1 cellular context compared by ENCODE assay signal in the genomic region with DNA sequence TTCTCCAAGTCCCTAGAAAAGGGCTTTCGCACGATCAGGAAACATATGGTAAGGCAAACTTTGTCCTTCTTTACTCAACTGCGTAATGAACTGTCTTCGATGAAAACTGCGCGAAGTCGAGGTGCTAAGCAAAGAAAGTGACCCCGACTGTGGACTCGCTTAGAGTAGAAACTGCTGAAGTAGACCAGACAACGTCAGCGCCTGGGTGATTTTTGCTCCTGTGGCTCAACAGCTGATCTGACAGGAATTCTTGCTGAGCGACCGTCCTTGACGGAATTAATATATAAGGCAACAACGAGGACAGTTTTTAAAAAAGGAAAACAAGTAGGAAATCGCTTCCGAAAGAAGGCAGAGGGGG.
A peak's percentile ranks its signal among the peaks of the same experiment; 100 is the strongest.
TF ChIP-seq lines count a peak whose summit lies in the region.

No MANE protein-coding gene starts in this region.

TF ChIP-seq in K562, 482 proteins besides CTCF, POLR2A, EP300 and RAD21:
- no peak for TF ChIP-seq YY1 (IDR thresholded peaks at IDR 0.05; ENCODE audit: borderline replicate concordance in 1 of 3, control insufficient read depth in 1 of 3, extremely low read depth in 1 of 3, insufficient read depth in 3 of 3, insufficient read length in 1 of 3, insufficient replicate concordance in 2 of 3, low read depth in 1 of 3, low read length in 2 of 3)
- TF ChIP-seq TSC22D4 (tag; IDR thresholded peaks at IDR 0.05) = no peak
- TF ChIP-seq ZNF668 (CRISPR knock-in tag; IDR thresholded peaks at IDR 0.05) = 0 out of 2 replicates have a peak, but pooled peaks have one; percentile 37
- TF ChIP-seq SRSF1 (IDR thresholded peaks at IDR 0.05; ENCODE audit: low read depth, low read length) = no peak
- no peak for TF ChIP-seq GATAD2B (IDR thresholded peaks at IDR 0.05; ENCODE audit: borderline replicate concordance)
- 0 out of 2 replicates have a peak, but pooled peaks have one; percentile 5 for TF ChIP-seq NFATC3 (IDR thresholded peaks at IDR 0.05)
- TF ChIP-seq, protein P1, sequence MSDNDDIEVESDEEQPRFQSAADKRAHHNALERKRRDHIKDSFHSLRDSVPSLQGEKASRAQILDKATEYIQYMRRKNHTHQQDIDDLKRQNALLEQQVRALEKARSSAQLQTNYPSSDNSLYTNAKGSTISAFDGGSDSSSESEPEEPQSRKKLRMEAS (CRISPR knock-in tag; IDR thresholded peaks at IDR 0.05) = no peak
- 0 out of 2 replicates have a peak, but pooled peaks have one; percentile 8 for TF ChIP-seq RUNX1 (IDR thresholded peaks at IDR 0.05; ENCODE audit: low read depth)
- no peak for TF ChIP-seq NRF1 (conservative IDR thresholded peaks at IDR 0.05 in 1 of 2, IDR thresholded peaks at IDR 0.05 in 1 of 2)
- TF ChIP-seq, protein P2, sequence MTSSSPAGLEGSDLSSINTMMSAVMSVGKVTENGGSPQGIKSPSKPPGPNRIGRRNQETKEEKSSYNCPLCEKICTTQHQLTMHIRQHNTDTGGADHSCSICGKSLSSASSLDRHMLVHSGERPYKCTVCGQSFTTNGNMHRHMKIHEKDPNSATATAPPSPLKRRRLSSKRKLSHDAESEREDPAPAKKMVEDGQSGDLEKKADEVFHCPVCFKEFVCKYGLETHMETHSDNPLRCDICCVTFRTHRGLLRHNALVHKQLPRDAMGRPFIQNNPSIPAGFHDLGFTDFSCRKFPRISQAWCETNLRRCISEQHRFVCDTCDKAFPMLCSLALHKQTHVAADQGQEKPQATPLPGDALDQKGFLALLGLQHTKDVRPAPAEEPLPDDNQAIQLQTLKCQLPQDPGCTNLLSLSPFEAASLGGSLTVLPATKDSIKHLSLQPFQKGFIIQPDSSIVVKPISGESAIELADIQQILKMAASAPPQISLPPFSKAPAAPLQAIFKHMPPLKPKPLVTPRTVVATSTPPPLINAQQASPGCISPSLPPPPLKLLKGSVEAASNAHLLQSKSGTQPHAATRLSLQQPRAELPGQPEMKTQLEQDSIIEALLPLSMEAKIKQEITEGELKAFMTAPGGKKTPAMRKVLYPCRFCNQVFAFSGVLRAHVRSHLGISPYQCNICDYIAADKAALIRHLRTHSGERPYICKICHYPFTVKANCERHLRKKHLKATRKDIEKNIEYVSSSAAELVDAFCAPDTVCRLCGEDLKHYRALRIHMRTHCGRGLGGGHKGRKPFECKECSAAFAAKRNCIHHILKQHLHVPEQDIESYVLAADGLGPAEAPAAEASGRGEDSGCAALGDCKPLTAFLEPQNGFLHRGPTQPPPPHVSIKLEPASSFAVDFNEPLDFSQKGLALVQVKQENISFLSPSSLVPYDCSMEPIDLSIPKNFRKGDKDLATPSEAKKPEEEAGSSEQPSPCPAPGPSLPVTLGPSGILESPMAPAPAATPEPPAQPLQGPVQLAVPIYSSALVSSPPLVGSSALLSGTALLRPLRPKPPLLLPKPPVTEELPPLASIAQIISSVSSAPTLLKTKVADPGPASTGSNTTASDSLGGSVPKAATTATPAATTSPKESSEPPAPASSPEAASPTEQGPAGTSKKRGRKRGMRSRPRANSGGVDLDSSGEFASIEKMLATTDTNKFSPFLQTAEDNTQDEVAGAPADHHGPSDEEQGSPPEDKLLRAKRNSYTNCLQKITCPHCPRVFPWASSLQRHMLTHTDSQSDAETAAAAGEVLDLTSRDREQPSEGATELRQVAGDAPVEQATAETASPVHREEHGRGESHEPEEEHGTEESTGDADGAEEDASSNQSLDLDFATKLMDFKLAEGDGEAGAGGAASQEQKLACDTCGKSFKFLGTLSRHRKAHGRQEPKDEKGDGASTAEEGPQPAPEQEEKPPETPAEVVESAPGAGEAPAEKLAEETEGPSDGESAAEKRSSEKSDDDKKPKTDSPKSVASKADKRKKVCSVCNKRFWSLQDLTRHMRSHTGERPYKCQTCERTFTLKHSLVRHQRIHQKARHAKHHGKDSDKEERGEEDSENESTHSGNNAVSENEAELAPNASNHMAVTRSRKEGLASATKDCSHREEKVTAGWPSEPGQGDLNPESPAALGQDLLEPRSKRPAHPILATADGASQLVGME (CRISPR knock-in tag; IDR thresholded peaks at IDR 0.05) = no peak
- no peak for TF ChIP-seq ZNF197 (CRISPR knock-in tag; IDR thresholded peaks at IDR 0.05; ENCODE audit: low read depth)
- TF ChIP-seq, protein P3, sequence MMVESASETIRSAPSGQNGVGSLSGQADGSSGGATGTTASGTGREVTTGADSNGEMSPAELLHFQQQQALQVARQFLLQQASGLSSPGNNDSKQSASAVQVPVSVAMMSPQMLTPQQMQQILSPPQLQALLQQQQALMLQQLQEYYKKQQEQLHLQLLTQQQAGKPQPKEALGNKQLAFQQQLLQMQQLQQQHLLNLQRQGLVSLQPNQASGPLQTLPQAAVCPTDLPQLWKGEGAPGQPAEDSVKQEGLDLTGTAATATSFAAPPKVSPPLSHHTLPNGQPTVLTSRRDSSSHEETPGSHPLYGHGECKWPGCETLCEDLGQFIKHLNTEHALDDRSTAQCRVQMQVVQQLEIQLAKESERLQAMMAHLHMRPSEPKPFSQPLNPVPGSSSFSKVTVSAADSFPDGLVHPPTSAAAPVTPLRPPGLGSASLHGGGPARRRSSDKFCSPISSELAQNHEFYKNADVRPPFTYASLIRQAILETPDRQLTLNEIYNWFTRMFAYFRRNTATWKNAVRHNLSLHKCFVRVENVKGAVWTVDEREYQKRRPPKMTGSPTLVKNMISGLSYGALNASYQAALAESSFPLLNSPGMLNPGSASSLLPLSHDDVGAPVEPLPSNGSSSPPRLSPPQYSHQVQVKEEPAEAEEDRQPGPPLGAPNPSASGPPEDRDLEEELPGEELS (CRISPR knock-in tag; IDR thresholded peaks at IDR 0.05; ENCODE audit: borderline replicate concordance) = no peak
- TF ChIP-seq CHD1 (IDR thresholded peaks at IDR 0.05; ENCODE audit: low read length) = no peak
- no peak for TF ChIP-seq TCF7 (IDR thresholded peaks at IDR 0.05; ENCODE audit: borderline replicate concordance)
- TF ChIP-seq ZNF41 (CRISPR knock-in tag; conservative IDR thresholded peaks at IDR 0.05) = no peak
- no peak for TF ChIP-seq ZNF699 (CRISPR knock-in tag; IDR thresholded peaks at IDR 0.05; ENCODE audit: insufficient replicate concordance)
- no peak for TF ChIP-seq NR2C2 (CRISPR knock-in tag; IDR thresholded peaks at IDR 0.05)
- TF ChIP-seq NR2C2 (tag; IDR thresholded peaks at IDR 0.05) = peak; percentile 5; the same call in 1 of the 2 replicates
- TF ChIP-seq, protein P4, sequence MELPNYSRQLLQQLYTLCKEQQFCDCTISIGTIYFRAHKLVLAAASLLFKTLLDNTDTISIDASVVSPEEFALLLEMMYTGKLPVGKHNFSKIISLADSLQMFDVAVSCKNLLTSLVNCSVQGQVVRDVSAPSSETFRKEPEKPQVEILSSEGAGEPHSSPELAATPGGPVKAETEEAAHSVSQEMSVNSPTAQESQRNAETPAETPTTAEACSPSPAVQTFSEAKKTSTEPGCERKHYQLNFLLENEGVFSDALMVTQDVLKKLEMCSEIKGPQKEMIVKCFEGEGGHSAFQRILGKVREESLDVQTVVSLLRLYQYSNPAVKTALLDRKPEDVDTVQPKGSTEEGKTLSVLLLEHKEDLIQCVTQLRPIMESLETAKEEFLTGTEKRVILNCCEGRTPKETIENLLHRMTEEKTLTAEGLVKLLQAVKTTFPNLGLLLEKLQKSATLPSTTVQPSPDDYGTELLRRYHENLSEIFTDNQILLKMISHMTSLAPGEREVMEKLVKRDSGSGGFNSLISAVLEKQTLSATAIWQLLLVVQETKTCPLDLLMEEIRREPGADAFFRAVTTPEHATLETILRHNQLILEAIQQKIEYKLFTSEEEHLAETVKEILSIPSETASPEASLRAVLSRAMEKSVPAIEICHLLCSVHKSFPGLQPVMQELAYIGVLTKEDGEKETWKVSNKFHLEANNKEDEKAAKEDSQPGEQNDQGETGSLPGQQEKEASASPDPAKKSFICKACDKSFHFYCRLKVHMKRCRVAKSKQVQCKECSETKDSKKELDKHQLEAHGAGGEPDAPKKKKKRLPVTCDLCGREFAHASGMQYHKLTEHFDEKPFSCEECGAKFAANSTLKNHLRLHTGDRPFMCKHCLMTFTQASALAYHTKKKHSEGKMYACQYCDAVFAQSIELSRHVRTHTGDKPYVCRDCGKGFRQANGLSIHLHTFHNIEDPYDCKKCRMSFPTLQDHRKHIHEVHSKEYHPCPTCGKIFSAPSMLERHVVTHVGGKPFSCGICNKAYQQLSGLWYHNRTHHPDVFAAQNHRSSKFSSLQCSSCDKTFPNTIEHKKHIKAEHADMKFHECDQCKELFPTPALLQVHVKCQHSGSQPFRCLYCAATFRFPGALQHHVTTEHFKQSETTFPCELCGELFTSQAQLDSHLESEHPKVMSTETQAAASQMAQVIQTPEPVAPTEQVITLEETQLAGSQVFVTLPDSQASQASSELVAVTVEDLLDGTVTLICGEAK (IDR thresholded peaks at IDR 0.05) = no peak
- TF ChIP-seq, protein P4 (CRISPR knock-in tag; IDR thresholded peaks at IDR 0.05) = no peak
- no peak for TF ChIP-seq MCM7 (IDR thresholded peaks at IDR 0.05)
- TF ChIP-seq, protein P5, sequence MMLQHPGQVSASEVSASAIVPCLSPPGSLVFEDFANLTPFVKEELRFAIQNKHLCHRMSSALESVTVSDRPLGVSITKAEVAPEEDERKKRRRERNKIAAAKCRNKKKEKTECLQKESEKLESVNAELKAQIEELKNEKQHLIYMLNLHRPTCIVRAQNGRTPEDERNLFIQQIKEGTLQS (IDR thresholded peaks at IDR 0.05) = no peak
- TF ChIP-seq, protein P5 (CRISPR knock-in tag; conservative IDR thresholded peaks at IDR 0.05) = no peak
- TF ChIP-seq HNRNPLL (IDR thresholded peaks at IDR 0.05; ENCODE audit: low read depth, low read length, poor library complexity, severe bottlenecking) = peak; percentile 53
- peak; percentile 30 for TF ChIP-seq TBP (optimal IDR thresholded peaks at IDR 0.05; ENCODE audit: low read depth, low read length)
- TF ChIP-seq MYNN (IDR thresholded peaks at IDR 0.05) = no peak
- TF ChIP-seq MYNN (CRISPR knock-in tag; IDR thresholded peaks at IDR 0.05) = no peak
- TF ChIP-seq, protein P6, sequence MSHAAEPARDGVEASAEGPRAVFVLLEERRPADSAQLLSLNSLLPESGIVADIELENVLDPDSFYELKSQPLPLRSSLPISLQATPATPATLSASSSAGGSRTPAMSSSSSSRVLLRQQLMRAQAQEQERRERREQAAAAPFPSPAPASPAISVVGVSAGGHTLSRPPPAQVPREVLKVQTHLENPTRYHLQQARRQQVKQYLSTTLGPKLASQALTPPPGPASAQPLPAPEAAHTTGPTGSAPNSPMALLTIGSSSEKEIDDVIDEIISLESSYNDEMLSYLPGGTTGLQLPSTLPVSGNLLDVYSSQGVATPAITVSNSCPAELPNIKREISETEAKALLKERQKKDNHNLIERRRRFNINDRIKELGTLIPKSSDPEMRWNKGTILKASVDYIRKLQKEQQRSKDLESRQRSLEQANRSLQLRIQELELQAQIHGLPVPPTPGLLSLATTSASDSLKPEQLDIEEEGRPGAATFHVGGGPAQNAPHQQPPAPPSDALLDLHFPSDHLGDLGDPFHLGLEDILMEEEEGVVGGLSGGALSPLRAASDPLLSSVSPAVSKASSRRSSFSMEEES (CRISPR knock-in tag; IDR thresholded peaks at IDR 0.05) = no peak
- TF ChIP-seq ZNF316 (IDR thresholded peaks at IDR 0.05) = no peak
- no peak for TF ChIP-seq PHB2 (IDR thresholded peaks at IDR 0.05; ENCODE audit: low read depth)
- TF ChIP-seq ZNF431 (CRISPR knock-in tag; IDR thresholded peaks at IDR 0.05) = no peak
- no peak for TF ChIP-seq ZZZ3 (IDR thresholded peaks at IDR 0.05)
- no peak for TF ChIP-seq ZNF3 (CRISPR knock-in tag; IDR thresholded peaks at IDR 0.05)
- TF ChIP-seq DACH1 (IDR thresholded peaks at IDR 0.05; ENCODE audit: partially characterized antibody) = peak; percentile 80
- no peak for TF ChIP-seq POLR3G (IDR thresholded peaks at IDR 0.05; ENCODE audit: extremely low read depth, insufficient read length, insufficient replicate concordance)
- TF ChIP-seq KAT8 (IDR thresholded peaks at IDR 0.05; ENCODE audit: low read depth) = no peak
- TF ChIP-seq POLR2H (tag; IDR thresholded peaks at IDR 0.05; ENCODE audit: low read depth) = no peak
- TF ChIP-seq NFYB (IDR thresholded peaks at IDR 0.05; ENCODE audit: extremely low read depth, insufficient read length) = no peak
- TF ChIP-seq, protein P7, sequence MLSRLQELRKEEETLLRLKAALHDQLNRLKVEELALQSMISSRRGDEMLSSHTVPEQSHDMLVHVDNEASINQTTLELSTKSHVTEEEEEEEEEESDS (CRISPR knock-in tag; IDR thresholded peaks at IDR 0.05) = no peak
- no peak for TF ChIP-seq MECOM (CRISPR knock-in tag; IDR thresholded peaks at IDR 0.05)
- no peak for TF ChIP-seq ZBTB1 (CRISPR knock-in tag; IDR thresholded peaks at IDR 0.05; ENCODE audit: borderline replicate concordance, low read depth)
- TF ChIP-seq, protein P8, sequence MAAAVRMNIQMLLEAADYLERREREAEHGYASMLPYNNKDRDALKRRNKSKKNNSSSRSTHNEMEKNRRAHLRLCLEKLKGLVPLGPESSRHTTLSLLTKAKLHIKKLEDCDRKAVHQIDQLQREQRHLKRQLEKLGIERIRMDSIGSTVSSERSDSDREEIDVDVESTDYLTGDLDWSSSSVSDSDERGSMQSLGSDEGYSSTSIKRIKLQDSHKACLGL (CRISPR knock-in tag; IDR thresholded peaks at IDR 0.05; ENCODE audit: borderline replicate concordance, poor library complexity, severe bottlenecking) = no peak
- no peak for TF ChIP-seq FIP1L1 (IDR thresholded peaks at IDR 0.05; ENCODE audit: low read depth, low read length, poor library complexity, severe bottlenecking)
